16 cellular contexts compared by ENCODE assay signal in genomic region chr3:35721628-35722027, GRCh38.
DNase-seq lines count a peak whose midpoint lies in the region; ATAC-seq and TF ChIP-seq lines count a peak whose summit lies in the region.
"Had no signal": no experiment of that assay in that cellular context is flagged by ENCODE, and none has a peak within 500 bp of the region (broad histone marks: within the 10 kb centered on the region; RNA-seq: fewer than 3 reads in every experiment).

No MANE protein-coding gene starts in this region.

- peaks cover 0 to 16% of the 10 kb centered on the region in 2 donors for H3K36me3 ChIP-seq in gastrocnemius medialis
- H3K36me3 ChIP-seq: BE2C had no signal

- DNase-seq in A172 (ENCODE audit: low spot score) (peak; percentile 16), G401 (ENCODE audit: low spot score) (peak; percentile 91), cerebellum (ENCODE audit: low spot score) (peak; percentile 52), gastrocnemius medialis (no peak), left lobe of liver (ENCODE audit: low spot score) (no peak)
- DNase-seq: BE2C; CD8-positive, alpha-beta T cell; COR-L47; DMS53; H9 had no signal

- no peak for ATAC-seq in SK-N-SH treated with all-trans-retinoic acid at 6 μM for 48 hours
- no peak for ATAC-seq in gastrocnemius medialis
- ATAC-seq in GM18873 (IDR thresholded peaks at IDR 0.05; ENCODE audit: low FRiP score, unreplicated experiment) = no peak
- no peak for ATAC-seq in left lobe of liver
- ATAC-seq: A549; CD8-positive, alpha-beta T cell; GM12878; GM23338 had no signal

- no peak for TF ChIP-seq POLR2A in gastrocnemius medialis (IDR thresholded peaks at IDR 0.05)

- no peaks in the 10 kb centered on the region for H3K9me3 ChIP-seq in gastrocnemius medialis
- H3K9me3 ChIP-seq: A549, BE2C had no signal

- H3K27ac ChIP-seq in gastrocnemius medialis = no peak overlapping the region
- H3K27ac ChIP-seq: A549, C4-2B had no signal

- no peak for TF ChIP-seq CTCF in gastrocnemius medialis (IDR thresholded peaks at IDR 0.05 in 4 of 5, conservative IDR thresholded peaks at IDR 0.05 in 1 of 5)

- H3K4me1 ChIP-seq in gastrocnemius medialis = no peaks in the 10 kb centered on the region
- H3K4me1 ChIP-seq: BE2C had no signal

- H3K27me3 ChIP-seq in gastrocnemius medialis = no peaks in the 10 kb centered on the region
- H3K27me3 ChIP-seq: BE2C had no signal

- intact Hi-C loops in gastrocnemius medialis (cut with DNase I; ENCODE audit: low total_unique reads) = no loop called here

- H3K4me3 ChIP-seq in gastrocnemius medialis = no peak overlapping the region
- H3K4me3 ChIP-seq: A549, GM12878, GM23338 had no signal

- in situ Hi-C loops in G401 (cut with HindIII; ENCODE audit: low sequenced_read_pairs) (no loop called here), gastrocnemius medialis (cut with MboI; ENCODE audit: low sequenced_read_pairs in 4 of 4) (no loop called here)

TF ChIP-seq in SK-N-SH treated with all-trans-retinoic acid at 6 μM for 48 hours, 23 proteins besides CTCF, POLR2A, EP300 and RAD21:
- TF ChIP-seq TCF4 (CRISPR knock-in tag; IDR thresholded peaks at IDR 0.05; ENCODE audit: borderline replicate concordance) (peak; percentile 47; the same call in 1 of the 2 replicates), POU6F1 (CRISPR knock-in tag; IDR thresholded peaks at IDR 0.05; ENCODE audit: borderline replicate concordance, low read depth) (no peak), ZC3H10 (CRISPR knock-in tag; IDR thresholded peaks at IDR 0.05) (no peak), TSHZ2 (CRISPR knock-in tag; IDR thresholded peaks at IDR 0.05) (0 out of 2 replicates have a peak, but pooled peaks have one; percentile 48)
- TF ChIP-seq, protein P1, sequence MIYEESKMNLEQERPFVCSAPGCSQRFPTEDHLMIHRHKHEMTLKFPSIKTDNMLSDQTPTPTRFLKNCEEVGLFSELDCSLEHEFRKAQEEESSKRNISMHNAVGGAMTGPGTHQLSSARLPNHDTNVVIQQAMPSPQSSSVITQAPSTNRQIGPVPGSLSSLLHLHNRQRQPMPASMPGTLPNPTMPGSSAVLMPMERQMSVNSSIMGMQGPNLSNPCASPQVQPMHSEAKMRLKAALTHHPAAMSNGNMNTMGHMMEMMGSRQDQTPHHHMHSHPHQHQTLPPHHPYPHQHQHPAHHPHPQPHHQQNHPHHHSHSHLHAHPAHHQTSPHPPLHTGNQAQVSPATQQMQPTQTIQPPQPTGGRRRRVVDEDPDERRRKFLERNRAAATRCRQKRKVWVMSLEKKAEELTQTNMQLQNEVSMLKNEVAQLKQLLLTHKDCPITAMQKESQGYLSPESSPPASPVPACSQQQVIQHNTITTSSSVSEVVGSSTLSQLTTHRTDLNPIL (CRISPR knock-in tag; IDR thresholded peaks at IDR 0.05; ENCODE audit: low read depth) = no peak
- TF ChIP-seq, protein P2, sequence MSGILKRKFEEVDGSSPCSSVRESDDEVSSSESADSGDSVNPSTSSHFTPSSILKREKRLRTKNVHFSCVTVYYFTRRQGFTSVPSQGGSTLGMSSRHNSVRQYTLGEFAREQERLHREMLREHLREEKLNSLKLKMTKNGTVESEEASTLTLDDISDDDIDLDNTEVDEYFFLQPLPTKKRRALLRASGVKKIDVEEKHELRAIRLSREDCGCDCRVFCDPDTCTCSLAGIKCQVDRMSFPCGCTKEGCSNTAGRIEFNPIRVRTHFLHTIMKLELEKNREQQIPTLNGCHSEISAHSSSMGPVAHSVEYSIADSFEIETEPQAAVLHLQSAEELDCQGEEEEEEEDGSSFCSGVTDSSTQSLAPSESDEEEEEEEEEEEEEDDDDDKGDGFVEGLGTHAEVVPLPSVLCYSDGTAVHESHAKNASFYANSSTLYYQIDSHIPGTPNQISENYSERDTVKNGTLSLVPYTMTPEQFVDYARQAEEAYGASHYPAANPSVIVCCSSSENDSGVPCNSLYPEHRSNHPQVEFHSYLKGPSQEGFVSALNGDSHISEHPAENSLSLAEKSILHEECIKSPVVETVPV (CRISPR knock-in tag; IDR thresholded peaks at IDR 0.05) = no peak

Comparison
In these comparisons a context has a peak if more than half of its experiments do, and no peak if none do; other contexts are left out.
1. DNase-seq: peak in A172 (single experiment), G401 (single experiment) and cerebellum (single experiment); none in gastrocnemius medialis (0 of 2) and left lobe of liver (single experiment).